Comparison of ENCODE assay signal across 9 cellular contexts in the genomic region with DNA sequence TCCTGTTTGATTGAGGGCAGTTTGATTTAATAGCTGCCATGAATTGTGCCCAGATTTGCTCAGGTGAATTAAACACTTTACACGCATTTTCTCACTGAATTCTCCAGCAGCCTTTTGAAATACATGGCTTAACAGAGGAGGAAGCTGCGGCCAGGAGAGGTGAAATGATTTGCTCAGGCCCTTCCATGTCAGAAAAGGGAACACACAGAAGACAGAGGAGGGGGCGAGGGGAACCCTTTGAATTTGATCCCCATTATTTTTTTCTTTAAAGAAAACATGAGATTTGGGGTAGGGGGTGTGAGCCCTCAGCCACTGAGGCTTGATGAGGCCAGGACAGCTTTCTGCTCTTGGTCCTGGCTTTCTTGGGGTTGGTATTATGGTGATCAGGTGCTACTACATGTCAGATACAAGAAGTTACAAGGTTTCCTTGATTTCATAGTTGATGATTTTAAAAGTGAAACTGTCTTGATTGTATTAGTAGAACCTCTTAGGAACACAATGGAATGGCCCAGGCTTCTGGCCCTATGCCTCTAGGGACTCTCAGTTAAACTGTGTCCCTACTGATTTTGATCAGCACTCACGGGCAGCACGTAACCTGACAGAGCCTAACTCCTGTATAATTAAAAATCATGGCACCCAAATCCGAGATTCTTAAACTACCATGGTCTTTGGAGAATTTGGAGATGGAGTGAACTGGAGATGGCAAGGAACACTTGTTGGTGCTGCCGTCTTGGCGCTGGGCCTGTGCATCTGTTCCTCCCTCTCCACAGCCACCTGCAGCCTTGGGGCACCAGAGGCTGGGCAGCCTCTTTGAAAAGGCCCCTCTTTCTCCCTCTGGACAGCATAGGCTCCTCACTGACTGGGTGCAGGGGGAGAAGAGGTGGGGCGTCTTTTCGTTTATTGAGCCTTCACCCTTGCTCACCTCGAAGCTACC.
DNase-seq lines count a peak whose midpoint lies in the region; ATAC-seq, FAIRE-seq and TF ChIP-seq lines count a peak whose summit lies in the region.
"Had no signal": no experiment of that assay in that cellular context is flagged by ENCODE, and none has a peak within 500 bp of the region (broad histone marks: within the 10 kb centered on the region; RNA-seq: fewer than 3 reads in every experiment).

No MANE protein-coding gene starts in this region.

- intact Hi-C loops in psoas muscle (cut with DNase I), result no loop called here
- intact Hi-C loops in activated CD4-positive, alpha-beta T cell treated with anti-CD3 and anti-CD28 coated beads for 36 hours (cut with DNase I, micrococcal nuclease), result no loop called here

- no peak overlapping the region for H3K27ac Mint-ChIP-seq in activated CD4-positive, alpha-beta T cell treated with anti-CD3 and anti-CD28 coated beads for 36 hours

- DNase-seq in psoas muscle (no peak), ecto neural progenitor cell (ENCODE audit: low spot score) (no peak), GM12892 (ENCODE audit: insufficient read length) (no peak)
- no peak for DNase-seq in stimulated activated naive CD4-positive, alpha-beta T cell treated with Interleukin-2 at 50 U/mL for 16 hours (lab: John Stamatoyannopoulos, UW)
- DNase-seq in activated CD4-positive, alpha-beta T cell treated with anti-CD3 and anti-CD28 coated beads for 36 hours, result no peak
- DNase-seq: activated naive CD4-positive, alpha-beta T cell treated with anti-CD3 and anti-CD28 coated beads, Interleukin-2, amount 50 U/mL, for 16 hours had no signal

- H3K36me3 ChIP-seq in psoas muscle (ENCODE audit: insufficient read depth in 1 of 2, low read depth in 1 of 2), result no peaks in the 10 kb centered on the region

- H3K4me1 ChIP-seq in psoas muscle, result peaks cover 34% of the 10 kb centered on the region

- CTCF ChIA-PET in activated CD4-positive, alpha-beta T cell treated with anti-CD3 and anti-CD28 coated beads for 36 hours (lab: Charles Lee), result no interaction called here

- peaks cover 1% of the 10 kb centered on the region for H3K27me3 Mint-ChIP-seq in activated CD4-positive, alpha-beta T cell treated with anti-CD3 and anti-CD28 coated beads for 36 hours

- H3K27me3 ChIP-seq in psoas muscle (ENCODE audit: insufficient read depth in 3 of 3, low read length in 2 of 3), result no peaks in the 10 kb centered on the region

- peaks cover 4% of the 10 kb centered on the region for H3K4me1 Mint-ChIP-seq in activated CD4-positive, alpha-beta T cell treated with anti-CD3 and anti-CD28 coated beads for 36 hours

- ATAC-seq in GM19035 (IDR thresholded peaks at IDR 0.05; ENCODE audit: unreplicated experiment), result peak; percentile 15
- peak; percentile 39 for ATAC-seq in HG02884 (IDR thresholded peaks at IDR 0.05; ENCODE audit: unreplicated experiment)
- no peak for ATAC-seq in psoas muscle
- no peak for ATAC-seq in activated CD4-positive, alpha-beta T cell treated with anti-CD3 and anti-CD28 coated beads for 36 hours

- H3K9me3 ChIP-seq in psoas muscle, result peaks cover 6% of the 10 kb centered on the region

- H3K27ac ChIP-seq in VCaP (peak overlapping the region; percentile 44), psoas muscle (peak overlapping the region; percentile 57)

- WGBS in psoas muscle, 3 donors, result 67 to 76% (median 74%) methylated on average over 11 of the region's 11 CpGs

- TF ChIP-seq POLR2A in GM12892 (IDR thresholded peaks at IDR 0.05; ENCODE audit: low read depth, low read length), result no peak

- no peaks in the 10 kb centered on the region for H3K36me3 Mint-ChIP-seq in activated CD4-positive, alpha-beta T cell treated with anti-CD3 and anti-CD28 coated beads for 36 hours (ENCODE audit: low read depth)

- H3K9me3 Mint-ChIP-seq in activated CD4-positive, alpha-beta T cell treated with anti-CD3 and anti-CD28 coated beads for 36 hours (ENCODE audit: low read depth), result peaks cover 4% of the 10 kb centered on the region

- no peak overlapping the region for H3K4me3 ChIP-seq in psoas muscle

- TF ChIP-seq CTCF in VCaP (conservative IDR thresholded peaks at IDR 0.05) (no peak), psoas muscle (IDR thresholded peaks at IDR 0.05) (no peak)

- H3K4me3 Mint-ChIP-seq in activated CD4-positive, alpha-beta T cell treated with anti-CD3 and anti-CD28 coated beads for 36 hours, result no peak overlapping the region

- FAIRE-seq in GM12892 (lab: Jason Lieb, UNC), result no peak

- POLR2A ChIA-PET in activated CD4-positive, alpha-beta T cell treated with anti-CD3 and anti-CD28 coated beads for 36 hours (lab: Charles Lee), result no interaction called here

Comparison
In these comparisons a context has a peak if more than half of its experiments do, and no peak if none do; other contexts are left out.
1. ATAC-seq: peak in GM19035 (single experiment) and HG02884 (single experiment); none in psoas muscle (0 of 4) and activated CD4-positive, alpha-beta T cell treated with anti-CD3 and anti-CD28 coated beads for 36 hours (single experiment).